In the genomic region with DNA sequence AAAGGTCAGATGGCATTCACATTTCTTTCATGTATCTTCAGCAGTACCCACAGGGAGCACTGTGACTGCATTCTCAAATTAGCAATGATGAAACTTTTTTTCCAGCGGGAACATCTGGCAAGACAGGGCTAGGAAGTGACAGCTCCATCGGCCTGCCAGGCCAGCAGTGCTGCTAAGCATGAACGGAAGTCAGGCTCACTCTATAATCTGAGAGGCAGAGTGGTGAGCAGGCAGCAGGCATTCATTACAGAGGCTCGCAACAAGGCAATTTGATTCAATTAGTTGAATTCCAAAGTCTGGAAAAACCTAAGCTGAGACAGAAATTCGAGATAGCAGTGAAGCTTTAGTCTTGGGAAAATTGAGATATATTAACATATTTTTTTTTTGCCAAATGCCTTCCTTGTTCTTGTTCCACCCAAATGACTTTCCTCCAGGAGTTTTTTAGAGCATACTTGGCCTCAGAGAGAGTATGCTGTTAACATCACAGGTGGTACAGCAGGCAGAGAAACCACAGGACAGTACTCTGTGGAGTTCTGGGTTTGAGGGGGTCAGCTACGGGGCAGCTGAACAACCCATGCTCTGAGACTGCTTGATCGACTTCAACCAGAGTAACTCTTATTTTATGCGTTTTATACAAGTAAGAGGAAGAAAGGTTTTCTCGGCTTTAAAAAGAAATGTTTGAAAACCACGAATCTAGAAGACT, we compare ENCODE assay signal across 1 cellular context.
TF ChIP-seq lines count a peak whose summit lies in the region.

No MANE protein-coding gene starts in this region.

TF ChIP-seq in WTC11, 78 proteins besides CTCF, POLR2A, EP300 and RAD21 (continued from another document):
- no peak for TF ChIP-seq ZNF138 (CRISPR knock-in tag; conservative IDR thresholded peaks at IDR 0.05)
- TF ChIP-seq, protein P1, sequence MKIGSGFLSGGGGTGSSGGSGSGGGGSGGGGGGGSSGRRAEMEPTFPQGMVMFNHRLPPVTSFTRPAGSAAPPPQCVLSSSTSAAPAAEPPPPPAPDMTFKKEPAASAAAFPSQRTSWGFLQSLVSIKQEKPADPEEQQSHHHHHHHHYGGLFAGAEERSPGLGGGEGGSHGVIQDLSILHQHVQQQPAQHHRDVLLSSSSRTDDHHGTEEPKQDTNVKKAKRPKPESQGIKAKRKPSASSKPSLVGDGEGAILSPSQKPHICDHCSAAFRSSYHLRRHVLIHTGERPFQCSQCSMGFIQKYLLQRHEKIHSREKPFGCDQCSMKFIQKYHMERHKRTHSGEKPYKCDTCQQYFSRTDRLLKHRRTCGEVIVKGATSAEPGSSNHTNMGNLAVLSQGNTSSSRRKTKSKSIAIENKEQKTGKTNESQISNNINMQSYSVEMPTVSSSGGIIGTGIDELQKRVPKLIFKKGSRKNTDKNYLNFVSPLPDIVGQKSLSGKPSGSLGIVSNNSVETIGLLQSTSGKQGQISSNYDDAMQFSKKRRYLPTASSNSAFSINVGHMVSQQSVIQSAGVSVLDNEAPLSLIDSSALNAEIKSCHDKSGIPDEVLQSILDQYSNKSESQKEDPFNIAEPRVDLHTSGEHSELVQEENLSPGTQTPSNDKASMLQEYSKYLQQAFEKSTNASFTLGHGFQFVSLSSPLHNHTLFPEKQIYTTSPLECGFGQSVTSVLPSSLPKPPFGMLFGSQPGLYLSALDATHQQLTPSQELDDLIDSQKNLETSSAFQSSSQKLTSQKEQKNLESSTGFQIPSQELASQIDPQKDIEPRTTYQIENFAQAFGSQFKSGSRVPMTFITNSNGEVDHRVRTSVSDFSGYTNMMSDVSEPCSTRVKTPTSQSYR (CRISPR knock-in tag; IDR thresholded peaks at IDR 0.05), result no peak
- no peak for TF ChIP-seq FOXJ3 (CRISPR knock-in tag; IDR thresholded peaks at IDR 0.05; ENCODE audit: borderline replicate concordance)
- TF ChIP-seq, protein P2, sequence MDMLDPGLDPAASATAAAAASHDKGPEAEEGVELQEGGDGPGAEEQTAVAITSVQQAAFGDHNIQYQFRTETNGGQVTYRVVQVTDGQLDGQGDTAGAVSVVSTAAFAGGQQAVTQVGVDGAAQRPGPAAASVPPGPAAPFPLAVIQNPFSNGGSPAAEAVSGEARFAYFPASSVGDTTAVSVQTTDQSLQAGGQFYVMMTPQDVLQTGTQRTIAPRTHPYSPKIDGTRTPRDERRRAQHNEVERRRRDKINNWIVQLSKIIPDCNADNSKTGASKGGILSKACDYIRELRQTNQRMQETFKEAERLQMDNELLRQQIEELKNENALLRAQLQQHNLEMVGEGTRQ (CRISPR knock-in tag; IDR thresholded peaks at IDR 0.05), result no peak
- TF ChIP-seq, protein P3, sequence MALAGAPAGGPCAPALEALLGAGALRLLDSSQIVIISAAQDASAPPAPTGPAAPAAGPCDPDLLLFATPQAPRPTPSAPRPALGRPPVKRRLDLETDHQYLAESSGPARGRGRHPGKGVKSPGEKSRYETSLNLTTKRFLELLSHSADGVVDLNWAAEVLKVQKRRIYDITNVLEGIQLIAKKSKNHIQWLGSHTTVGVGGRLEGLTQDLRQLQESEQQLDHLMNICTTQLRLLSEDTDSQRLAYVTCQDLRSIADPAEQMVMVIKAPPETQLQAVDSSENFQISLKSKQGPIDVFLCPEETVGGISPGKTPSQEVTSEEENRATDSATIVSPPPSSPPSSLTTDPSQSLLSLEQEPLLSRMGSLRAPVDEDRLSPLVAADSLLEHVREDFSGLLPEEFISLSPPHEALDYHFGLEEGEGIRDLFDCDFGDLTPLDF (CRISPR knock-in tag; IDR thresholded peaks at IDR 0.05), result no peak
- TF ChIP-seq, protein P4, sequence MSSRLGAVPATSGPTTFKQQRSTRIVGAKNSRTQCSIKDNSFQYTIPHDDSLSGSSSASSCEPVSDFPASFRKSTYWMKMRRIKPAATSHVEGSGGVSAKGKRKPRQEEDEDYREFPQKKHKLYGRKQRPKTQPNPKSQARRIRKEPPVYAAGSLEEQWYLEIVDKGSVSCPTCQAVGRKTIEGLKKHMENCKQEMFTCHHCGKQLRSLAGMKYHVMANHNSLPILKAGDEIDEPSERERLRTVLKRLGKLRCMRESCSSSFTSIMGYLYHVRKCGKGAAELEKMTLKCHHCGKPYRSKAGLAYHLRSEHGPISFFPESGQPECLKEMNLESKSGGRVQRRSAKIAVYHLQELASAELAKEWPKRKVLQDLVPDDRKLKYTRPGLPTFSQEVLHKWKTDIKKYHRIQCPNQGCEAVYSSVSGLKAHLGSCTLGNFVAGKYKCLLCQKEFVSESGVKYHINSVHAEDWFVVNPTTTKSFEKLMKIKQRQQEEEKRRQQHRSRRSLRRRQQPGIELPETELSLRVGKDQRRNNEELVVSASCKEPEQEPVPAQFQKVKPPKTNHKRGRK (CRISPR knock-in tag; IDR thresholded peaks at IDR 0.05; ENCODE audit: borderline replicate concordance), result no peak
- TF ChIP-seq CREB1 (CRISPR knock-in tag; IDR thresholded peaks at IDR 0.05), result no peak
